ENCODE assay signal across 24 cellular contexts in the genomic region with DNA sequence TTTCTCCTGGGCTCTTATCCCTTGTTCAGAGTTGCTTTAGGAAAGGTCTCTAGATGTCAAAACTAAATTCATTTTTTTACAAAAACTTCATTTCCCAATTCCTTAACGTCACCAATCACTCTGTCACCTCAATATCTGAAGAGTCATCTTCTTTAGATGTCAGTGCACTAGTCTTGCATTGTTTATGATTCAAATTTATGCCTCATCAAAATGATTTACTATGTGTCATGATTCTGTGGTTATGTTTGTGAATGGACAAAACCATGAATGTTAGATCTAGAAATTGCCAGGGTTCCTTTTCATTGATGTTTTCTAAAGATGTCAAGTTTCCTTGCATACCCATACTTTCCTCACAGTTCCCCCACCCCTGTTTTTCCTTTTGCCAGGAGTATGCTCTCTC. TPM values are rescaled to one million over a fixed set of nuclear protein-coding genes. Genes with fewer than 3 reads are reported as not detected.
DNase-seq lines count a peak whose midpoint lies in the region; ATAC-seq and TF ChIP-seq lines count a peak whose summit lies in the region.
"Had no signal": no experiment of that assay in that cellular context is flagged by ENCODE, and none has a peak within 500 bp of the region (broad histone marks: within the 10 kb centered on the region; RNA-seq: fewer than 3 reads in every experiment).

No MANE protein-coding gene starts in this region.

- no peak overlapping the region for H3K27ac Mint-ChIP-seq in activated CD8-positive, alpha-beta memory T cell treated with anti-CD3 and anti-CD28 coated beads, Interleukin-2, amount 10 ng/mL, durations not matched to agents 7 days and 5 days
- peak overlapping the region; percentile 51 for H3K27ac Mint-ChIP-seq in activated CD8-positive, alpha-beta T cell treated with anti-CD3 and anti-CD28 coated beads, Interleukin-2, amount 10 ng/mL, durations not matched to agents 7 days and 5 days
- H3K27ac Mint-ChIP-seq: activated naive CD4-positive, alpha-beta T cell treated with anti-CD3 and anti-CD28 coated beads, Interleukin-2, amount 50 U/mL, for 24 hours; CD8-positive, alpha-beta T cell; naive thymus-derived CD8-positive, alpha-beta T cell; type B pancreatic cell had no signal

- no peaks in the 10 kb centered on the region for H3K27me3 Mint-ChIP-seq in activated CD8-positive, alpha-beta memory T cell treated with anti-CD3 and anti-CD28 coated beads, Interleukin-2, amount 10 ng/mL, durations not matched to agents 7 days and 5 days
- no peaks in the 10 kb centered on the region for H3K27me3 Mint-ChIP-seq in activated CD8-positive, alpha-beta T cell treated with anti-CD3 and anti-CD28 coated beads, Interleukin-2, amount 10 ng/mL, durations not matched to agents 7 days and 5 days (ENCODE audit: low read depth)
- H3K27me3 Mint-ChIP-seq: activated naive CD4-positive, alpha-beta T cell treated with anti-CD3 and anti-CD28 coated beads, Interleukin-2, amount 50 U/mL, for 24 hours; central memory CD8-positive, alpha-beta T cell; naive thymus-derived CD8-positive, alpha-beta T cell; type B pancreatic cell had no signal

- POLR2A ChIA-PET in activated CD8-positive, alpha-beta T cell treated with anti-CD3 and anti-CD28 coated beads, Interleukin-2, amount 10 ng/mL, durations not matched to agents 7 days and 5 days (lab: Charles Lee) = no interaction called here

- no peaks in the 10 kb centered on the region for H3K4me1 ChIP-seq in foreskin keratinocyte

- peak; percentile 33 for ATAC-seq in activated CD8-positive, alpha-beta memory T cell treated with anti-CD3 and anti-CD28 coated beads, Interleukin-2, amount 10 ng/mL, durations not matched to agents 7 days and 5 days
- ATAC-seq in activated CD8-positive, alpha-beta T cell treated with anti-CD3 and anti-CD28 coated beads, Interleukin-2, amount 10 ng/mL, durations not matched to agents 7 days and 5 days = no peak
- ATAC-seq in foreskin keratinocyte = peak; percentile 89
- no peak for ATAC-seq in HG03159 (IDR thresholded peaks at IDR 0.05; ENCODE audit: unreplicated experiment)
- ATAC-seq: CD8-positive, alpha-beta T cell; naive thymus-derived CD8-positive, alpha-beta T cell had no signal

- H3K27me3 ChIP-seq in foreskin keratinocyte (no peaks in the 10 kb centered on the region), dorsolateral prefrontal cortex (no peaks in the 10 kb centered on the region)

- no peak overlapping the region for H3K4me3 ChIP-seq in dorsolateral prefrontal cortex
- H3K4me3 ChIP-seq: left ventricle myocardium inferior, SK-N-MC, skin epidermis had no signal

- TF ChIP-seq CTCF in foreskin keratinocyte (conservative IDR thresholded peaks at IDR 0.05) (no peak), dorsolateral prefrontal cortex (IDR thresholded peaks at IDR 0.05 in 54 of 56, conservative IDR thresholded peaks at IDR 0.05 in 2 of 56; ENCODE audit: low read depth in 1 of 56, partially characterized antibody in 56 of 56) (no peak)

- intact Hi-C loops in dorsolateral prefrontal cortex (cut with DNase I) = no loop called here

- no peak overlapping the region for H3K4me3 Mint-ChIP-seq in activated CD8-positive, alpha-beta memory T cell treated with anti-CD3 and anti-CD28 coated beads, Interleukin-2, amount 10 ng/mL, durations not matched to agents 7 days and 5 days
- no peak overlapping the region for H3K4me3 Mint-ChIP-seq in activated CD8-positive, alpha-beta T cell treated with anti-CD3 and anti-CD28 coated beads, Interleukin-2, amount 10 ng/mL, durations not matched to agents 7 days and 5 days
- H3K4me3 Mint-ChIP-seq: activated naive CD4-positive, alpha-beta T cell treated with anti-CD3 and anti-CD28 coated beads, Interleukin-2, amount 50 U/mL, for 24 hours; CD8-positive, alpha-beta T cell; central memory CD8-positive, alpha-beta T cell; naive thymus-derived CD8-positive, alpha-beta T cell; type B pancreatic cell had no signal

- CTCF ChIA-PET in activated CD8-positive, alpha-beta memory T cell treated with anti-CD3 and anti-CD28 coated beads, Interleukin-2, amount 10 ng/mL, durations not matched to agents 7 days and 5 days (lab: Charles Lee) = no interaction called here
- CTCF ChIA-PET in activated CD8-positive, alpha-beta T cell treated with anti-CD3 and anti-CD28 coated beads, Interleukin-2, amount 10 ng/mL, durations not matched to agents 7 days and 5 days (lab: Charles Lee) = no interaction called here

- peaks cover 19% of the 10 kb centered on the region for H3K36me3 Mint-ChIP-seq in activated CD8-positive, alpha-beta memory T cell treated with anti-CD3 and anti-CD28 coated beads, Interleukin-2, amount 10 ng/mL, durations not matched to agents 7 days and 5 days
- peaks cover 18% of the 10 kb centered on the region for H3K36me3 Mint-ChIP-seq in activated CD8-positive, alpha-beta T cell treated with anti-CD3 and anti-CD28 coated beads, Interleukin-2, amount 10 ng/mL, durations not matched to agents 7 days and 5 days (ENCODE audit: low read depth)

- H3K27ac ChIP-seq in foreskin keratinocyte (no peak overlapping the region), dorsolateral prefrontal cortex (no peak overlapping the region)
- H3K27ac ChIP-seq: left ventricle myocardium inferior, SK-N-MC, skin epidermis had no signal

- H3K4me1 Mint-ChIP-seq in activated CD8-positive, alpha-beta memory T cell treated with anti-CD3 and anti-CD28 coated beads, Interleukin-2, amount 10 ng/mL, durations not matched to agents 7 days and 5 days = peaks cover 20% of the 10 kb centered on the region
- peaks cover 15% of the 10 kb centered on the region for H3K4me1 Mint-ChIP-seq in activated CD8-positive, alpha-beta T cell treated with anti-CD3 and anti-CD28 coated beads, Interleukin-2, amount 10 ng/mL, durations not matched to agents 7 days and 5 days (ENCODE audit: low read depth)
- H3K4me1 Mint-ChIP-seq: central memory CD8-positive, alpha-beta T cell; naive thymus-derived CD8-positive, alpha-beta T cell had no signal

- H3K9me3 Mint-ChIP-seq in activated CD8-positive, alpha-beta memory T cell treated with anti-CD3 and anti-CD28 coated beads, Interleukin-2, amount 10 ng/mL, durations not matched to agents 7 days and 5 days (ENCODE audit: low read depth) = no peaks in the 10 kb centered on the region
- no peaks in the 10 kb centered on the region for H3K9me3 Mint-ChIP-seq in activated CD8-positive, alpha-beta T cell treated with anti-CD3 and anti-CD28 coated beads, Interleukin-2, amount 10 ng/mL, durations not matched to agents 7 days and 5 days (ENCODE audit: insufficient read depth)
- H3K9me3 Mint-ChIP-seq: activated naive CD4-positive, alpha-beta T cell treated with anti-CD3 and anti-CD28 coated beads, Interleukin-2, amount 50 U/mL, for 24 hours; CD8-positive, alpha-beta T cell; central memory CD8-positive, alpha-beta T cell; naive thymus-derived CD8-positive, alpha-beta T cell; type B pancreatic cell had no signal

- no peak for DNase-seq in activated CD8-positive, alpha-beta memory T cell treated with anti-CD3 and anti-CD28 coated beads, Interleukin-2, amount 10 ng/mL, durations not matched to agents 7 days and 5 days
- DNase-seq in activated CD8-positive, alpha-beta memory T cell treated with anti-CD3 and anti-CD28 coated beads, Interleukin-2, amount 50 U/mL, for 48 hours = no peak
- peak; percentile 49 for DNase-seq in HS-5 (ENCODE audit: low read depth)
- no peak for DNase-seq in activated CD8-positive, alpha-beta T cell treated with anti-CD3 and anti-CD28 coated beads, Interleukin-2, amount 10 ng/mL, durations not matched to agents 7 days and 5 days
- DNase-seq in foreskin keratinocyte = peak; percentile 49 to 66
- DNase-seq in dorsolateral prefrontal cortex = no peak
- DNase-seq in DMS153 (lab: John Stamatoyannopoulos, UW) = no peak
- DNase-seq: activated CD4-positive, alpha-beta T cell treated with anti-CD3 and anti-CD28 coated beads, Interleukin-2, amount 50 U/mL, for 48 hours; aorta; CD8-positive, alpha-beta T cell; GF-D8; Karpas-422; left ventricle myocardium inferior; naive thymus-derived CD8-positive, alpha-beta T cell; NCI-H1092 treated with DMSO at 0.1 percent for 48 hours; NCI-H1930; NCI-H526 treated with DMSO at 0.1 percent for 48 hours; stimulated activated CD4-positive, alpha-beta T cell treated with anti-CD3 and anti-CD28 coated beads, Interleukin-1b, Interleukin-23, amount 100 ng/mL, for 48 hours had no signal

RNA-seq across cellular contexts. Expression of gene CWC27, which starts 21.5 kb away (rescaled TPM):
- total RNA-seq in activated CD8-positive, alpha-beta memory T cell treated with anti-CD3 and anti-CD28 coated beads, Interleukin-2, amount 10 ng/mL, durations not matched to agents 7 days and 5 days = 10 to 100 TPM; 24.2 to 27.0 TPM
- total RNA-seq in activated CD8-positive, alpha-beta T cell treated with anti-CD3 and anti-CD28 coated beads, Interleukin-2, amount 10 ng/mL, durations not matched to agents 7 days and 5 days = 10 to 100 TPM; 23.2 to 23.7 TPM
- total RNA-seq in foreskin keratinocyte = 25.3 and 27.0 TPM in 2 replicates
- 24.0 and 24.8 TPM in 2 replicates for polyA plus RNA-seq in foreskin keratinocyte
- total RNA-seq in dorsolateral prefrontal cortex = 10 to 100 TPM; 20.1 to 36.7 (median 27.0) TPM

RNA-seq across cellular contexts. Expression of gene SREK1IP1, which starts 21.7 kb away (rescaled TPM):
- total RNA-seq in activated CD8-positive, alpha-beta memory T cell treated with anti-CD3 and anti-CD28 coated beads, Interleukin-2, amount 10 ng/mL, durations not matched to agents 7 days and 5 days = 10 to 100 TPM; 25.2 to 28.8 TPM
- 10 to 100 TPM; 19.4 to 21.8 TPM for total RNA-seq in activated CD8-positive, alpha-beta T cell treated with anti-CD3 and anti-CD28 coated beads, Interleukin-2, amount 10 ng/mL, durations not matched to agents 7 days and 5 days
- total RNA-seq in foreskin keratinocyte (21.0 and 24.5 TPM in 2 replicates), dorsolateral prefrontal cortex (10 to 100 TPM in 109 of 120 experiments, 1 to 10 TPM in 11; 8.4 to 22.4 (median 14.4) TPM)
- 37.2 and 44.4 TPM in 2 replicates for polyA plus RNA-seq in foreskin keratinocyte

Comparison
In these comparisons a context has a peak if more than half of its experiments do, and no peak if none do; other contexts are left out.
1. ATAC-seq: peak in activated CD8-positive, alpha-beta memory T cell treated with anti-CD3 and anti-CD28 coated beads, Interleukin-2, amount 10 ng/mL, durations not matched to agents 7 days and 5 days (single experiment) and foreskin keratinocyte (single experiment); none in activated CD8-positive, alpha-beta T cell treated with anti-CD3 and anti-CD28 coated beads, Interleukin-2, amount 10 ng/mL, durations not matched to agents 7 days and 5 days (single experiment) and HG03159 (single experiment).
2. DNase-seq: peak in HS-5 (single experiment) and foreskin keratinocyte (2 of 2); none in activated CD8-positive, alpha-beta memory T cell treated with anti-CD3 and anti-CD28 coated beads, Interleukin-2, amount 10 ng/mL, durations not matched to agents 7 days and 5 days (single experiment), activated CD8-positive, alpha-beta memory T cell treated with anti-CD3 and anti-CD28 coated beads, Interleukin-2, amount 50 U/mL, for 48 hours (single experiment), activated CD8-positive, alpha-beta T cell treated with anti-CD3 and anti-CD28 coated beads, Interleukin-2, amount 10 ng/mL, durations not matched to agents 7 days and 5 days (single experiment), dorsolateral prefrontal cortex (0 of 10) and DMS153 (single experiment).